Comparison of ENCODE assay signal across 17 cellular contexts in genomic region chr10:93393231-93393630, GRCh38.
DNase-seq lines count a peak whose midpoint lies in the region; ATAC-seq, FAIRE-seq and TF ChIP-seq lines count a peak whose summit lies in the region.
"Had no signal": no experiment of that assay in that cellular context is flagged by ENCODE, and none has a peak within 500 bp of the region (broad histone marks: within the 10 kb centered on the region; RNA-seq: fewer than 3 reads in every experiment).

No MANE protein-coding gene starts in this region.

- H3K9me2 ChIP-seq in HCT116 (ENCODE audit: insufficient read depth), result no peaks in the 10 kb centered on the region

- FAIRE-seq in H54 (lab: Jason Lieb, UNC), result no peak
- FAIRE-seq: GM12891, GM18507 had no signal

- no peak overlapping the region for H3K4me3 Mint-ChIP-seq in activated naive CD4-positive, alpha-beta T cell treated with anti-CD3 and anti-CD28 coated beads for 36 hours
- H3K4me3 Mint-ChIP-seq: CD14-positive monocyte had no signal

- POLR2A ChIA-PET in HCT116 (lab: Charles Lee), result interaction anchor here (1.6 kb wide), 1 partner anchor 8 kb away, joined by 3 read pairs; no protein-coding TSS in a partner anchor
- POLR2A ChIA-PET in Panc1 (lab: Charles Lee), result no interaction called here

- no peaks in the 10 kb centered on the region for H3K9me3 Mint-ChIP-seq in activated naive CD4-positive, alpha-beta T cell treated with anti-CD3 and anti-CD28 coated beads for 36 hours
- H3K9me3 Mint-ChIP-seq: CD14-positive monocyte had no signal

- TF ChIP-seq POLR2A in HCT116 (IDR thresholded peaks at IDR 0.05; ENCODE audit: borderline replicate concordance, extremely low read depth, insufficient read depth, insufficient read length) (no peak), H54 (IDR thresholded peaks at IDR 0.05; ENCODE audit: low read depth, low read length) (no peak)

- H3K27ac Mint-ChIP-seq in activated naive CD4-positive, alpha-beta T cell treated with anti-CD3 and anti-CD28 coated beads for 36 hours, result no peak overlapping the region

- CTCF ChIA-PET in HCT116 (lab: Charles Lee) (no interaction called here), Panc1 (lab: Charles Lee) (interaction anchor here (0.6 kb wide), 1 partner anchor 522 kb away, joined by 5 read pairs; no protein-coding TSS in a partner anchor)
- CTCF ChIA-PET in activated naive CD4-positive, alpha-beta T cell treated with anti-CD3 and anti-CD28 coated beads for 36 hours (lab: Charles Lee), result interaction anchor here (0.7 to 1.4 kb wide), 2 partner anchors 17 to 51 kb away, joined by 3 to 4 read pairs; no protein-coding TSS in a partner anchor

- H3K4me1 ChIP-seq in HCT116 (ENCODE audit: control insufficient read depth in 1 of 2, insufficient read depth in 2 of 2, low read length in 2 of 2), result no peaks in the 10 kb centered on the region; a peak in 1 of 4 replicates
- no peaks in the 10 kb centered on the region for H3K4me1 ChIP-seq in Panc1 (ENCODE audit: control insufficient read depth, insufficient read depth, low read length)
- H3K4me1 ChIP-seq in rectal smooth muscle tissue (ENCODE audit: control insufficient read depth, insufficient read depth, low read length), result peaks cover 4% of the 10 kb centered on the region
- H3K4me1 ChIP-seq: Peyer's patch had no signal

- H3K36me3 ChIP-seq in HCT116 (ENCODE audit: control insufficient read depth in 1 of 2, insufficient read depth in 2 of 2, low read length in 2 of 2) (peaks cover 20 to 53% of the 10 kb centered on the region in 2 experiments), Panc1 (ENCODE audit: control insufficient read depth, insufficient read depth, low read length) (peaks cover 62% of the 10 kb centered on the region), rectal smooth muscle tissue (ENCODE audit: control insufficient read depth, insufficient read depth, low read length) (peaks cover 3% of the 10 kb centered on the region)

- H3K9ac ChIP-seq in HCT116 (ENCODE audit: low read length) (no peak overlapping the region), rectal smooth muscle tissue (ENCODE audit: low read length) (no peak overlapping the region)
- H3K9ac ChIP-seq: GM23248 had no signal

- in situ Hi-C loops in Panc1 (cut with HindIII; ENCODE audit: low pct_unique_long_range_greater_than_20kb, low sequenced_read_pairs), result no loop called here

- H3K9me3 ChIP-seq in HCT116 (ENCODE audit: control insufficient read depth in 1 of 2, insufficient read depth in 1 of 2, low read depth in 1 of 2, low read length in 2 of 2) (no peaks in the 10 kb centered on the region), Panc1 (ENCODE audit: control insufficient read depth, insufficient read depth, low read depth, low read length) (no peaks in the 10 kb centered on the region)
- H3K9me3 ChIP-seq: Peyer's patch had no signal

- H3K36me3 Mint-ChIP-seq in activated naive CD4-positive, alpha-beta T cell treated with anti-CD3 and anti-CD28 coated beads for 36 hours (ENCODE audit: low read depth), result peaks cover 8% of the 10 kb centered on the region

- H3K79me2 ChIP-seq in HCT116 (ENCODE audit: insufficient read depth, low read length), result no peaks in the 10 kb centered on the region

- H3K4me2 ChIP-seq in HCT116 (ENCODE audit: low read length), result no peak overlapping the region

- no peak for DNase-seq in HCT116 (ENCODE audit: low read depth, low spot score)
- DNase-seq in Panc1 (ENCODE audit: low read depth, low spot score), result no peak
- peak; percentile 33 for DNase-seq in left kidney (ENCODE audit: low read depth, low spot score)
- no peak for DNase-seq in activated naive CD4-positive, alpha-beta T cell treated with anti-CD3 and anti-CD28 coated beads for 36 hours
- DNase-seq in H54 (ENCODE audit: insufficient read length, low spot score), result no peak
- DNase-seq: GF-D8, GM23248, KBM-7, NCI-H2227 treated with DMSO at 0.1 percent for 48 hours, NCI-H524, Peyer's patch, SHP77 treated with DMSO at 0.1 percent for 48 hours had no signal

- no peak overlapping the region for H2AFZ ChIP-seq in HCT116 (ENCODE audit: low read depth, low read length, poor library complexity, severe bottlenecking)
- H2AFZ ChIP-seq: GM23248 had no signal

- peaks cover 5% of the 10 kb centered on the region for H3K4me1 Mint-ChIP-seq in activated naive CD4-positive, alpha-beta T cell treated with anti-CD3 and anti-CD28 coated beads for 36 hours (ENCODE audit: low read depth)

- TSS peak; percentile 13 for BruUV-seq in HCT116 (replicated peaks; lab: Mats Ljungman, UMichigan)
- BruUV-seq in Panc1 (replicated peaks; lab: Mats Ljungman, UMichigan), result TSS peak; percentile 22

- H3K27me3 ChIP-seq in HCT116 (ENCODE audit: insufficient read depth, low read length), result no peaks in the 10 kb centered on the region
- H3K27me3 ChIP-seq in Panc1 (ENCODE audit: control insufficient read depth, insufficient read depth, low read length), result no peaks in the 10 kb centered on the region
- no peaks in the 10 kb centered on the region for H3K27me3 ChIP-seq in rectal smooth muscle tissue (ENCODE audit: control insufficient read depth, insufficient read depth, low read length)
- H3K27me3 ChIP-seq: Peyer's patch had no signal

- H3K4me3 ChIP-seq in HCT116 (replicated peaks in 1 of 2; ENCODE audit: low read depth in 1 of 2, low read length in 2 of 2) (no peak overlapping the region), Panc1 (ENCODE audit: low read depth in 2 of 2, low read length in 2 of 2) (no peak overlapping the region), rectal smooth muscle tissue (ENCODE audit: low read length) (no peak overlapping the region)
- H3K4me3 ChIP-seq: GM23248, Peyer's patch had no signal

- RAD21 ChIA-PET in HCT116 (lab: Charles Lee; ENCODE audit: low non-redundant PET in 1 of 2, low total read pairs in 2 of 2, uncharacterized antibody in 2 of 2, unreplicated experiment in 2 of 2), result no interaction called here

- no peak for ATAC-seq in HCT116
- no peak for ATAC-seq in Panc1
- ATAC-seq in GM21786 (IDR thresholded peaks at IDR 0.05; ENCODE audit: unreplicated experiment), result no peak

- H3K27ac ChIP-seq in HCT116 (ENCODE audit: low read depth, low read length) (no peak overlapping the region), Panc1 (ENCODE audit: low read length) (no peak overlapping the region), rectal smooth muscle tissue (ENCODE audit: low read depth, low read length) (peak overlapping the region; percentile 24)
- H3K27ac ChIP-seq: Peyer's patch had no signal

- intact Hi-C loops in HCT116 (cut with micrococcal nuclease), result no loop called here
- intact Hi-C loops in Panc1 (cut with micrococcal nuclease; ENCODE audit: unreplicated experiment), result no loop called here
- intact Hi-C loops in activated naive CD4-positive, alpha-beta T cell treated with anti-CD3 and anti-CD28 coated beads for 36 hours (cut with micrococcal nuclease), result no loop called here

- H4K20me1 ChIP-seq in HCT116 (ENCODE audit: insufficient read depth), result no peaks in the 10 kb centered on the region

- TF ChIP-seq RAD21 in HCT116 (IDR thresholded peaks at IDR 0.05; ENCODE audit: low read depth), result no peak

- H3K27me3 Mint-ChIP-seq in activated naive CD4-positive, alpha-beta T cell treated with anti-CD3 and anti-CD28 coated beads for 36 hours (ENCODE audit: low read depth), result no peaks in the 10 kb centered on the region

- no peak for TF ChIP-seq CTCF in HCT116 (IDR thresholded peaks at IDR 0.05 in 2 of 3, conservative IDR thresholded peaks at IDR 0.05 in 1 of 3; ENCODE audit: borderline replicate concordance in 1 of 3, insufficient read depth in 1 of 3, low read depth in 2 of 3, low read length in 2 of 3)
- no peak for TF ChIP-seq CTCF in Panc1 (IDR thresholded peaks at IDR 0.05)

TF ChIP-seq in HCT116, 20 proteins besides CTCF, POLR2A, EP300 and RAD21 (continues in another document):
- TF ChIP-seq REST (IDR thresholded peaks at IDR 0.05; ENCODE audit: low read depth) (no peak), SIN3A (IDR thresholded peaks at IDR 0.05; ENCODE audit: low read depth) (no peak), FOSL1 (IDR thresholded peaks at IDR 0.05; ENCODE audit: low read depth) (no peak), MAX (IDR thresholded peaks at IDR 0.05) (no peak), JUND (IDR thresholded peaks at IDR 0.05) (no peak)
